Comparison of ENCODE assay signal across 8 cellular contexts in genomic region chr17:18257268-18257681, GRCh38. TPM values are rescaled to one million over a fixed set of nuclear protein-coding genes. Genes with fewer than 3 reads are reported as not detected.
DNase-seq lines count a peak whose midpoint lies in the region; TF ChIP-seq lines count a peak whose summit lies in the region.

No MANE protein-coding gene starts in this region.

- H3K4me3 ChIP-seq in AG10803 (ENCODE audit: low read length) (peak overlapping the region; percentile 95), MG63 (peak overlapping the region; percentile 85)

- peak overlapping the region; percentile 77 for H3K27ac ChIP-seq in cingulate gyrus (ENCODE audit: low read depth, low read length)

- no peaks in the 10 kb centered on the region for H3K9me3 ChIP-seq in MG63

- DNase-seq in AG10803 (ENCODE audit: low read depth) (no peak), MG63 (no peak), myocyte (ENCODE audit: low read depth) (peak; percentile 11), anterior cingulate cortex (lab: John Stamatoyannopoulos, UW) (no peak), NCI-H1105 treated with DMSO at 0.1 percent for 48 hours (lab: John Stamatoyannopoulos, UW) (no peak), NCI-H526 (lab: John Stamatoyannopoulos, UW) (no peak), G401 (ENCODE audit: low spot score) (no peak)

- H3K27me3 ChIP-seq in MG63 = no peaks in the 10 kb centered on the region

- no peak for TF ChIP-seq CTCF in AG10803 (conservative IDR thresholded peaks at IDR 0.05; ENCODE audit: low read length)

- in situ Hi-C loops in G401 (cut with HindIII; ENCODE audit: low sequenced_read_pairs) = no loop called here

- H3K36me3 ChIP-seq in MG63 = peaks cover 4% of the 10 kb centered on the region

RNA-seq across cellular contexts. Expression of gene FLII, which starts 1.3 kb away (rescaled TPM):
- 192 and 203 TPM in 2 replicates for total RNA-seq in MG63 (2014; rRNA removed; shearing (Covaris generic); ENCODE audit: low replicate concordance)
- total RNA-seq in myocyte = 497 and 558 TPM in 2 replicates
- 342 TPM for polyA plus RNA-seq in myocyte (2012)
- total RNA-seq in G401 (2014; rRNA removed; shearing (Covaris generic)) = 321 and 446 TPM in 2 replicates

RNA-seq across cellular contexts. Expression of gene MIEF2, which starts 3.2 kb away (rescaled TPM):
- total RNA-seq in MG63 (2014; rRNA removed; shearing (Covaris generic); ENCODE audit: low replicate concordance) = 3.2 and 19.9 TPM in 2 replicates
- total RNA-seq in myocyte = 38.0 and 50.5 TPM in 2 replicates
- polyA plus RNA-seq in myocyte (2012) = 18.2 TPM
- total RNA-seq in G401 (2014; rRNA removed; shearing (Covaris generic)) = 20.5 and 22.0 TPM in 2 replicates

RNA-seq across cellular contexts. Expression of gene LLGL1, which starts 31.8 kb away (rescaled TPM):
- total RNA-seq in MG63 (2014; rRNA removed; shearing (Covaris generic); ENCODE audit: low replicate concordance) = 12.5 and 14.4 TPM in 2 replicates
- 23.0 and 31.2 TPM in 2 replicates for total RNA-seq in myocyte
- 31.5 TPM for polyA plus RNA-seq in myocyte (2012)
- 67.1 and 74.6 TPM in 2 replicates for total RNA-seq in G401 (2014; rRNA removed; shearing (Covaris generic))

RNA-seq across cellular contexts. Expression of gene TOP3A, which starts 57.5 kb away (rescaled TPM):
- total RNA-seq in MG63 (2014; rRNA removed; shearing (Covaris generic); ENCODE audit: low replicate concordance) = 16.3 and 21.2 TPM in 2 replicates
- 33.0 and 35.8 TPM in 2 replicates for total RNA-seq in myocyte
- 19.0 TPM for polyA plus RNA-seq in myocyte (2012)
- total RNA-seq in G401 (2014; rRNA removed; shearing (Covaris generic)) = 29.7 and 31.3 TPM in 2 replicates

RNA-seq across cellular contexts. Expression of gene SMCR8, which starts 57.8 kb away (rescaled TPM):
- total RNA-seq in MG63 (2014; rRNA removed; shearing (Covaris generic); ENCODE audit: low replicate concordance) = 2.6 and 5.2 TPM in 2 replicates
- 10.8 and 11.2 TPM in 2 replicates for total RNA-seq in myocyte
- 8.6 TPM for polyA plus RNA-seq in myocyte (2012)
- 12.1 and 17.4 TPM in 2 replicates for total RNA-seq in G401 (2014; rRNA removed; shearing (Covaris generic))
